In genomic region chr15:56869573-56869972, GRCh38 we compare ENCODE assay signal across 8 cellular contexts. TPM values are rescaled to one million over a fixed set of nuclear protein-coding genes. Genes with fewer than 3 reads are reported as not detected.
DNase-seq lines count a peak whose midpoint lies in the region; ATAC-seq, FAIRE-seq and TF ChIP-seq lines count a peak whose summit lies in the region.

No MANE protein-coding gene starts in this region.

- TF ChIP-seq CTCF in Loucy (conservative IDR thresholded peaks at IDR 0.05; ENCODE audit: low read length): peak; percentile 95
- TF ChIP-seq CTCF in thoracic aorta (IDR thresholded peaks at IDR 0.05): peak; percentile 50

- no peaks in the 10 kb centered on the region for H3F3A ChIP-seq in Loucy (ENCODE audit: low read depth)

- no peak for ATAC-seq in thoracic aorta (ENCODE audit: insufficient number of reproducible peaks, low FRiP score, low read depth)
- no peak for ATAC-seq in HG02678 (IDR thresholded peaks at IDR 0.05; ENCODE audit: unreplicated experiment)

- H4K20me1 ChIP-seq in Loucy (ENCODE audit: insufficient read depth, low read length, poor library complexity, severe bottlenecking): no peaks in the 10 kb centered on the region

- H3K4me3 ChIP-seq in Loucy (ENCODE audit: low read length, poor library complexity, severe bottlenecking) (no peak overlapping the region), thoracic aorta (no peak overlapping the region)

- FAIRE-seq in HTR-8/SVneo (lab: Jason Lieb, UNC): no peak

- no peaks in the 10 kb centered on the region for H3K4me1 ChIP-seq in Loucy (ENCODE audit: insufficient read depth, low read length, poor library complexity, severe bottlenecking)
- H3K4me1 ChIP-seq in thoracic aorta (ENCODE audit: control insufficient read depth in 1 of 2, low read depth in 2 of 2): peaks cover 8 to 18% of the 10 kb centered on the region in 2 donors

- H3K4me2 ChIP-seq in Loucy (ENCODE audit: low read depth, low read length, poor library complexity, severe bottlenecking): no peak overlapping the region

- DNase-seq in ELR (ENCODE audit: low read depth) (peak; percentile 32), amniotic epithelial cell (ENCODE audit: low read depth) (peak; percentile 8), kidney tubule cell (ENCODE audit: low spot score) (peak; percentile 37), thoracic aorta (ENCODE audit: low spot score) (no peak), putamen (ENCODE audit: low spot score) (no peak), HTR-8/SVneo (ENCODE audit: insufficient read length, low spot score) (no peak)

- H2AFZ ChIP-seq in Loucy (ENCODE audit: low read length): no peak overlapping the region

- H3K27ac ChIP-seq in thoracic aorta: no peak overlapping the region

- no peaks in the 10 kb centered on the region for H3K9me2 ChIP-seq in Loucy (replicated peaks; ENCODE audit: low read depth, low read length)

- H3K27me3 ChIP-seq in Loucy (ENCODE audit: insufficient read depth, low read length, poor library complexity, severe bottlenecking): no peaks in the 10 kb centered on the region
- no peaks in the 10 kb centered on the region for H3K27me3 ChIP-seq in thoracic aorta (replicated peaks; ENCODE audit: insufficient read depth)

- no peaks in the 10 kb centered on the region for H3K79me2 ChIP-seq in Loucy (ENCODE audit: insufficient read depth, low read length)

- H3K36me3 ChIP-seq in Loucy (ENCODE audit: insufficient read depth, low read length) (no peaks in the 10 kb centered on the region), thoracic aorta (no peaks in the 10 kb centered on the region)

- H3K9me3 ChIP-seq in Loucy (ENCODE audit: insufficient read depth, low read depth, low read length) (no peaks in the 10 kb centered on the region), thoracic aorta (no peaks in the 10 kb centered on the region)

- no peak overlapping the region for H3K9ac ChIP-seq in Loucy (ENCODE audit: low read depth, low read length, poor library complexity, severe bottlenecking)

RNA-seq across cellular contexts. Expression of gene TCF12, which starts 48.9 kb away (rescaled TPM):
- 100 to 1,000 TPM in 1 of 2 donors, 10 to 100 TPM in 1; 91.8 to 107 TPM for total RNA-seq in thoracic aorta

Comparison
In these comparisons a context has a peak if more than half of its experiments do, and no peak if none do; other contexts are left out.
1. DNase-seq: peak in ELR (single experiment), amniotic epithelial cell (single experiment) and kidney tubule cell (single experiment); none in thoracic aorta (single experiment), putamen (single experiment) and HTR-8/SVneo (single experiment).